In the genomic region with DNA sequence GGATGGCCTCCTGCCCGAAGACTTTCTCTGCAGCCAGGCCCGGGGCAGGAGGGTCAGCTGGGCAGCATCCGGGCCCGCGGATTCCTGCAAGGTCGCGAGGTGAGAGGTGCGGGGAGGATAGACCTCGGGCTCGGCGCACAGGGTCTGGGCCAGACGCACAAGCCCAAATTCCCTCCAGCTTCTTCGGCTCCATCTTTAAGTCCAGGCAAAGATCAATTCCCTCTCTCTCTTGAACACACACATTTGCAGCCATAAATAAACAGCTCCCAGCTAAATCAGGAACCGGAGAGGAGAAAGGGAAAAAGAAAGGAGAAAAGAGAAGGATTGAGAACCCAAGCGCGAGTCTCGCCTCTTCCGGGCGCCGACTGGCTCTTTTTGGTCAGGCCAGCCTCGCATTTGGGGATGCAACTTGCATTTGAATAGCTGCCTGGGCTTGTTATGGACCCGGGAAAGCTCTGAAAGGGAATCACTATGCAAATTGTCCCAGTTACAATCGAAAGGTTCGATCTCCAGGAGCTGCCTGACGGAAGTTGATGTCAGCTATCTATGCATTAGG, we compare ENCODE assay signal across 10 cellular contexts. TPM values are rescaled to one million over a fixed set of nuclear protein-coding genes. Genes with fewer than 3 reads are reported as not detected.
DNase-seq lines count a peak whose midpoint lies in the region; ATAC-seq and TF ChIP-seq lines count a peak whose summit lies in the region.
"Had no signal": no experiment of that assay in that cellular context is flagged by ENCODE, and none has a peak within 500 bp of the region (broad histone marks: within the 10 kb centered on the region; RNA-seq: fewer than 3 reads in every experiment).

No MANE protein-coding gene starts in this region.

- H3K4me1 ChIP-seq in heart left ventricle (peaks cover 0 to 31% (median 26%) of the 10 kb centered on the region in 12 donors), duodenal mucosa (ENCODE audit: control insufficient read depth in 1 of 2, insufficient read depth in 2 of 2, low read length in 2 of 2) (peaks cover 9 to 10% of the 10 kb centered on the region in 2 donors), muscle layer of duodenum (ENCODE audit: control insufficient read depth in 1 of 2, insufficient read depth in 2 of 2, low read length in 2 of 2) (peaks cover 9 to 33% of the 10 kb centered on the region in 2 donors), PC-3 (ENCODE audit: insufficient read depth, low read length) (no peaks in the 10 kb centered on the region)

- no peaks in the 10 kb centered on the region for H3K9me3 ChIP-seq in heart left ventricle
- no peaks in the 10 kb centered on the region for H3K9me3 ChIP-seq in duodenal mucosa (ENCODE audit: control insufficient read depth in 1 of 2, low read length in 2 of 2)
- H3K9me3 ChIP-seq in muscle layer of duodenum (ENCODE audit: control insufficient read depth in 1 of 2, low read length in 2 of 2): no peaks in the 10 kb centered on the region
- H3K9me3 ChIP-seq in PC-3 (ENCODE audit: low read length): no peaks in the 10 kb centered on the region

- no peak overlapping the region for H3K4me2 ChIP-seq in PC-3 (ENCODE audit: low read length)

- H3K27me3 ChIP-seq in heart left ventricle (peaks cover 52 to 98% (median 97%) of the 10 kb centered on the region in 9 donors), duodenal mucosa (ENCODE audit: control insufficient read depth in 1 of 2, insufficient read depth in 2 of 2, low read length in 2 of 2) (peaks cover 66 to 84% of the 10 kb centered on the region in 2 donors), muscle layer of duodenum (ENCODE audit: low read depth, low read length) (peaks cover 76% of the 10 kb centered on the region), PC-3 (ENCODE audit: low read length) (peaks cover 70% of the 10 kb centered on the region)

- H3F3A ChIP-seq in PC-3 (ENCODE audit: low read length, unreplicated experiment): no peaks in the 10 kb centered on the region

- TF ChIP-seq CTCF in heart left ventricle (IDR thresholded peaks at IDR 0.05) (no peak), PC-3 (conservative IDR thresholded peaks at IDR 0.05; ENCODE audit: low read depth, low read length) (no peak)

- intact Hi-C loops in heart left ventricle (cut with DNase I): no loop called here
- intact Hi-C loops in Right ventricle myocardium inferior (cut with DNase I): no loop called here
- intact Hi-C loops in PC-3 (cut with micrococcal nuclease): no loop called here

- H4K20me1 ChIP-seq in PC-3 (ENCODE audit: low read length): no peaks in the 10 kb centered on the region

- TF ChIP-seq POLR2A in heart left ventricle (IDR thresholded peaks at IDR 0.05): no peak

- H3K27ac ChIP-seq in heart left ventricle (no peak overlapping the region), duodenal mucosa (ENCODE audit: low read depth, low read length) (no peak overlapping the region), muscle layer of duodenum (ENCODE audit: low read length) (no peak overlapping the region), PC-3 (ENCODE audit: low read length) (no peak overlapping the region)

- H3K9ac ChIP-seq in duodenal mucosa (ENCODE audit: low read depth in 1 of 2, low read length in 2 of 2) (peak overlapping the region in 1 of 2 donors; percentile 38), PC-3 (ENCODE audit: low read length) (no peak overlapping the region)

- ATAC-seq in heart left ventricle (no peak), Right ventricle myocardium inferior (no peak), PC-3 (no peak)
- ATAC-seq: Panc1 had no signal

- no TSS peak for BruUV-seq in PC-3 (replicated peaks; lab: Mats Ljungman, UMichigan)

- H2AFZ ChIP-seq in PC-3 (ENCODE audit: low read length): no peak overlapping the region

- no peaks in the 10 kb centered on the region for H3K9me2 ChIP-seq in PC-3 (replicated peaks; ENCODE audit: low read length)

- CTCF ChIA-PET in PC-3 (lab: Charles Lee): no interaction called here

- no peaks in the 10 kb centered on the region for H3K79me2 ChIP-seq in PC-3 (ENCODE audit: low read length)

- H3K36me3 ChIP-seq in heart left ventricle (no peaks in the 10 kb centered on the region), duodenal mucosa (ENCODE audit: control insufficient read depth in 1 of 2, insufficient read depth in 2 of 2, low read length in 2 of 2) (no peaks in the 10 kb centered on the region), muscle layer of duodenum (ENCODE audit: control insufficient read depth in 1 of 2, insufficient read depth in 2 of 2, low read length in 2 of 2) (no peaks in the 10 kb centered on the region), PC-3 (ENCODE audit: low read depth, low read length) (no peaks in the 10 kb centered on the region)

- DNase-seq in heart left ventricle (no peak), Right ventricle myocardium inferior (ENCODE audit: missing footprints) (no peak), SHP77 treated with DMSO at 0.1 percent for 48 hours (lab: John Stamatoyannopoulos, UW) (no peak), Kasumi-1 (lab: John Stamatoyannopoulos, UW) (no peak), NCI-H748 treated with DMSO at 0.1 percent for 48 hours (lab: John Stamatoyannopoulos, UW) (no peak), PC-3 (no peak)
- DNase-seq: DMS79 had no signal

- POLR2A ChIA-PET in PC-3 (lab: Charles Lee; ENCODE audit: unreplicated experiment): no interaction called here

- 2 to 3% (median 3%) methylated on average over 25 of the region's 25 CpGs for WGBS in heart left ventricle, 4 donors

- peak overlapping the region in 11 of 12 donors; percentile 15 to 48 (median 34) for H3K4me3 ChIP-seq in heart left ventricle
- H3K4me3 ChIP-seq in duodenal mucosa (ENCODE audit: low read depth in 1 of 2, low read length in 2 of 2): peak overlapping the region; percentile 71 to 74
- H3K4me3 ChIP-seq in muscle layer of duodenum (ENCODE audit: low read depth in 1 of 2, low read length in 2 of 2): peak overlapping the region; percentile 60 to 65
- no peak overlapping the region for H3K4me3 ChIP-seq in PC-3 (ENCODE audit: low read length)

RNA-seq across cellular contexts. Expression of a gene that starts 14.5 kb away (rescaled TPM):
- total RNA-seq in heart left ventricle (not detected), Right ventricle myocardium inferior (not detected), PC-3 (2014; rRNA removed) (not detected in 2 replicates)
- polyA plus RNA-seq in heart left ventricle: not detected
